ENCODE assay signal across 1 cellular context in the genomic region with DNA sequence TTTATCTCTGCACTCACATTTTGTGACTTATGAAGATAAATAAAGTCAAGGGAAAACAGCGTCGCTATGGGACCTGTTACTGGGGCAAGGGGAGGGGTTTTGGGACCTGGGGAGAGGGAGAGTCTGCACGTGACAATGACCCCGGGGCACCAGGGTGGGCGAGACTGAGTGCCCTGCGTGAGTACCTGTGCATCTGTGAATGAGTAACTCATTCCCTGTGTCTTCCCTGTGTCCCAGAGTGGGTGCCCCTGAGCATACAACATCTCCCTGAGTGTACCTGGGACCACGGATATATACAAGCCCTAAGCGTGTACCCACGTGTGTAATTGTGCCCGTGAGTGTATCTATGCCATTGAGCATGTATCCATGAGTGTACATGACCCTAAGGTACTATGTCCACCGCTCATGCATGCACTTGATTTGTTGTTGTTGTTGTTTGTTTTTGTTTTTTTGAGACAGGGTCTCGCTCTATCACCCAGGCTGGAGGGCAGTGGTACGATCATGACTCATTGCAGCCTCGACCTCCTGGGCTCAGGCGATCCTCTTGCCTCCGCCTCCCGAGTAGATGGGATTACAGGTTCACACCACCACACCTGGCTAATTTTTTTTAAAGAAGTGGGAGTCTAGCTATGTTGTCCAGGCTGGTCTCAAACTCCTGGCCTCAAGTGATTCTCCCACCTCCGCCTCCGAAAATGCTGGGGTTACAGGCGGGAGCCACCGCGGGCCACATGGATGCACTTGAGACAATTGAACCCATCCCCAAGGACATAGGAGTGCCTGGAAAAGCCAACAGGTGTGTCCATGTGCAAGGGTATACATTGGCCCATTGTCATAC.
TF ChIP-seq lines count a peak whose summit lies in the region.

No MANE protein-coding gene starts in this region.

TF ChIP-seq in H1, 55 proteins besides CTCF, POLR2A, EP300 and RAD21:
- TF ChIP-seq, protein P1, sequence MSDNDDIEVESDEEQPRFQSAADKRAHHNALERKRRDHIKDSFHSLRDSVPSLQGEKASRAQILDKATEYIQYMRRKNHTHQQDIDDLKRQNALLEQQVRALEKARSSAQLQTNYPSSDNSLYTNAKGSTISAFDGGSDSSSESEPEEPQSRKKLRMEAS (IDR thresholded peaks at IDR 0.05): peak; percentile 20; the same call in 1 of the 2 replicates
- TF ChIP-seq, protein P2, sequence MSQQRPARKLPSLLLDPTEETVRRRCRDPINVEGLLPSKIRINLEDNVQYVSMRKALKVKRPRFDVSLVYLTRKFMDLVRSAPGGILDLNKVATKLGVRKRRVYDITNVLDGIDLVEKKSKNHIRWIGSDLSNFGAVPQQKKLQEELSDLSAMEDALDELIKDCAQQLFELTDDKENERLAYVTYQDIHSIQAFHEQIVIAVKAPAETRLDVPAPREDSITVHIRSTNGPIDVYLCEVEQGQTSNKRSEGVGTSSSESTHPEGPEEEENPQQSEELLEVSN (IDR thresholded peaks at IDR 0.05): peak; percentile 66
- no peak for TF ChIP-seq SP4 (IDR thresholded peaks at IDR 0.05; ENCODE audit: low read length)
